15 cellular contexts compared by ENCODE assay signal in the genomic region with DNA sequence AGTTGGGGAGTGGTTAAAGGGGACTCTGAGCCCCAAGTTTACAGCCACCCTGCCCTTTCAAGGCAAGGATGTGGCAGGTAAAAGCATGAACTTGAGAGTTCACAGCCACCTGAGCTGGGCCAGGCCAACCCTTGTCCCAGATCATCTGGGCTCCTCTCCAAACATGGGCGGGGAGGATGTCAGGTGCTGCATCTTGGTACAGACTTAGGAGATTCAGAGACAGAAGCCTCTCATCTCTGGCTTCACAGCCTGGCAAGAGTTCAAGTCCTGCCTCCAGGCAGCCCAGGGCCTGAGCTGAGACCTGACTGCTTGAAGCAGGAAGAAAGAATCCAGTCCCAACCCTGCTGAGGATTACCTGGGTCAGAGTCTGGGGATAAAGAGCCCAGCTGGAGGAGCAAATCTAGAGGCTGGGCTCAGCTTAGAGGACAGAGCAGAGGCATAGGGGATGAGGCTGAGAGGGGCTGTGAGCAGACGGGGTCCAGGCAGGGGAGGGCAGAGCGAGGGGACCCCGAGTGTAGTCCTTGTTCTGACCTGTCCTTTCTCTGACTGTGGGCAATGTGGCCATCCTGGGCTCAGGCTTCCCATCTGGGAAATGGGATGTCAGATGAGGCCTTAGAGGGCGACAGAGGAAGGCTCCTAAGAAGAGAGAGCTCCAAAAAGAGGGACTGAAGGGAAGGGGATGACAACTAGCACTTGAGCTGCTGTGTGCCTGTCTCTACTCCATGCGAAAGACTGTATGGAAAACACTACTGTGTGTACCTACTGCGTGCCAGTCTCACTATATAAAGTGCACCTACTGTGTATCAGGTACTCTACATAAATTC. TPM values are rescaled to one million over a fixed set of nuclear protein-coding genes. Genes with fewer than 3 reads are reported as not detected.
DNase-seq lines count a peak whose midpoint lies in the region; ATAC-seq, FAIRE-seq and TF ChIP-seq lines count a peak whose summit lies in the region.
"Had no signal": no experiment of that assay in that cellular context is flagged by ENCODE, and none has a peak within 500 bp of the region (broad histone marks: within the 10 kb centered on the region; RNA-seq: fewer than 3 reads in every experiment).

No MANE protein-coding gene starts in this region.

- no peak for ATAC-seq in activated naive CD4-positive, alpha-beta T cell treated with anti-CD3 and anti-CD28 coated beads, Interleukin-2, amount 50 U/mL, for 72 hours
- ATAC-seq in pancreas (peak in 3 of 4 donors; percentile 7 to 40 (median 15)), HG03139 (IDR thresholded peaks at IDR 0.05; ENCODE audit: unreplicated experiment) (no peak), GM18907 (IDR thresholded peaks at IDR 0.05; ENCODE audit: unreplicated experiment) (no peak)

- peak; percentile 11 for DNase-seq in activated naive CD4-positive, alpha-beta T cell treated with anti-CD3 and anti-CD28 coated beads for 36 hours
- no peak for DNase-seq in activated naive CD4-positive, alpha-beta T cell treated with anti-CD3 and anti-CD28 coated beads, Interleukin-2, amount 50 U/mL, for 72 hours (ENCODE audit: low spot score in 2 of 2)
- DNase-seq in esophagus muscularis mucosa (ENCODE audit: extremely low spot score): peak; percentile 60
- DNase-seq in pancreas: peak in 1 of 6 donors; percentile 12
- DNase-seq in uterus: peak; percentile 28 to 45
- DNase-seq in NCI-H446 (lab: John Stamatoyannopoulos, UW): no peak
- DNase-seq: activated CD4-positive, alpha-beta T cell treated with anti-CD3 and anti-CD28 coated beads for 48 hours; NCI-H1105; NCI-H510A treated with DMSO at 0.1 percent for 48 hours had no signal

- H3K27ac Mint-ChIP-seq in activated naive CD4-positive, alpha-beta T cell treated with anti-CD3 and anti-CD28 coated beads for 36 hours: no peak overlapping the region
- no peak overlapping the region for H3K27ac Mint-ChIP-seq in activated naive CD4-positive, alpha-beta T cell treated with anti-CD3 and anti-CD28 coated beads, Interleukin-2, amount 50 U/mL, for 72 hours
- H3K27ac Mint-ChIP-seq: dendritic cell treated with granulocyte-macrophage colony-stimulating factor and Interleukin-4, amounts not matched to agents 40 ng/mL and 50 ng/mL, for 4 days had no signal

- TF ChIP-seq EP300 in esophagus muscularis mucosa (IDR thresholded peaks at IDR 0.05): no peak

- H3K36me3 Mint-ChIP-seq in activated naive CD4-positive, alpha-beta T cell treated with anti-CD3 and anti-CD28 coated beads for 36 hours (ENCODE audit: low read depth): no peaks in the 10 kb centered on the region
- H3K36me3 Mint-ChIP-seq in activated naive CD4-positive, alpha-beta T cell treated with anti-CD3 and anti-CD28 coated beads, Interleukin-2, amount 50 U/mL, for 72 hours: no peaks in the 10 kb centered on the region

- TF ChIP-seq POLR2A in esophagus muscularis mucosa (IDR thresholded peaks at IDR 0.05; ENCODE audit: low read depth): no peak
- TF ChIP-seq POLR2A in uterus (IDR thresholded peaks at IDR 0.05): no peak

- H3K36me3 ChIP-seq in esophagus muscularis mucosa (peaks cover 0 to 2% (median 0%) of the 10 kb centered on the region in 4 donors), pancreas (no peaks in the 10 kb centered on the region), uterus (no peaks in the 10 kb centered on the region)

- H3K27ac ChIP-seq in esophagus muscularis mucosa (replicated peaks in 1 of 4) (peak overlapping the region; percentile 75 to 86 (median 77)), pancreas (peak overlapping the region in 3 of 4 donors; percentile 16 to 68 (median 50)), uterus (peak overlapping the region; percentile 70 to 84)

- 75% methylated on average over 7 of the region's 7 CpGs for WGBS in esophagus muscularis mucosa
- 75 to 81% methylated on average over 7 of the region's 7 CpGs for WGBS in pancreas, 2 donors

- H3K9me3 ChIP-seq in esophagus muscularis mucosa (no peaks in the 10 kb centered on the region), pancreas (no peaks in the 10 kb centered on the region), uterus (no peaks in the 10 kb centered on the region)

- H3K4me1 ChIP-seq in esophagus muscularis mucosa: peaks cover 22 to 47% (median 27%) of the 10 kb centered on the region in 4 donors
- no peaks in the 10 kb centered on the region for H3K4me1 ChIP-seq in pancreas
- peaks cover 0 to 13% of the 10 kb centered on the region in 2 donors for H3K4me1 ChIP-seq in uterus

- FAIRE-seq in pancreas (lab: Jason Lieb, UNC): no peak

- H3K4me3 Mint-ChIP-seq in activated naive CD4-positive, alpha-beta T cell treated with anti-CD3 and anti-CD28 coated beads for 36 hours: no peak overlapping the region
- H3K4me3 Mint-ChIP-seq: dendritic cell treated with granulocyte-macrophage colony-stimulating factor and Interleukin-4, amounts not matched to agents 40 ng/mL and 50 ng/mL, for 4 days had no signal

- no peaks in the 10 kb centered on the region for H3K9me3 Mint-ChIP-seq in activated naive CD4-positive, alpha-beta T cell treated with anti-CD3 and anti-CD28 coated beads for 36 hours
- H3K9me3 Mint-ChIP-seq in activated naive CD4-positive, alpha-beta T cell treated with anti-CD3 and anti-CD28 coated beads, Interleukin-2, amount 50 U/mL, for 72 hours: no peaks in the 10 kb centered on the region
- H3K9me3 Mint-ChIP-seq: dendritic cell treated with granulocyte-macrophage colony-stimulating factor and Interleukin-4, amounts not matched to agents 40 ng/mL and 50 ng/mL, for 4 days had no signal

- peaks cover 5% of the 10 kb centered on the region for H3K4me1 Mint-ChIP-seq in activated naive CD4-positive, alpha-beta T cell treated with anti-CD3 and anti-CD28 coated beads for 36 hours (ENCODE audit: low read depth)

- H3K27me3 ChIP-seq in esophagus muscularis mucosa (no peaks in the 10 kb centered on the region), pancreas (no peaks in the 10 kb centered on the region), uterus (no peaks in the 10 kb centered on the region)

- no peaks in the 10 kb centered on the region for H3K27me3 Mint-ChIP-seq in activated naive CD4-positive, alpha-beta T cell treated with anti-CD3 and anti-CD28 coated beads for 36 hours (ENCODE audit: low read depth)

- no peak overlapping the region for H3K4me3 ChIP-seq in esophagus muscularis mucosa
- H3K4me3 ChIP-seq in pancreas: no peak overlapping the region
- H3K4me3 ChIP-seq in uterus: no peak overlapping the region
- H3K4me3 ChIP-seq: lung had no signal

- no peak for TF ChIP-seq CTCF in esophagus muscularis mucosa (IDR thresholded peaks at IDR 0.05)
- TF ChIP-seq CTCF in pancreas (IDR thresholded peaks at IDR 0.05): no peak
- TF ChIP-seq CTCF in uterus (IDR thresholded peaks at IDR 0.05): no peak

- intact Hi-C loops in activated naive CD4-positive, alpha-beta T cell treated with anti-CD3 and anti-CD28 coated beads for 36 hours (cut with micrococcal nuclease): no loop called here
- intact Hi-C loops in esophagus muscularis mucosa (cut with DNase I) (no loop called here), pancreas (cut with DNase I) (no loop called here), uterus (cut with DNase I; ENCODE audit: low total_unique reads) (no loop called here)

- CTCF ChIA-PET in activated naive CD4-positive, alpha-beta T cell treated with anti-CD3 and anti-CD28 coated beads for 36 hours (lab: Charles Lee): no interaction called here

RNA-seq across cellular contexts. Expression of a gene that starts 6.7 kb away (rescaled TPM):
- not detected for total RNA-seq in activated naive CD4-positive, alpha-beta T cell treated with anti-CD3 and anti-CD28 coated beads for 36 hours
- total RNA-seq in activated naive CD4-positive, alpha-beta T cell treated with anti-CD3 and anti-CD28 coated beads, Interleukin-2, amount 50 U/mL, for 72 hours: not detected
- total RNA-seq in esophagus muscularis mucosa (under 1 TPM in 1 of 4 donors, not detected in 3; 0.06 TPM), pancreas (not detected), uterus (not detected)
- polyA plus RNA-seq in pancreas: under 1 TPM in 1 of 2 donors, not detected in 1; 0.05 TPM
- total RNA-seq: A673, lung had no signal
- polyA plus RNA-seq: lung had no signal

RNA-seq across cellular contexts. Expression of a gene that starts 34.7 kb away (rescaled TPM):
- not detected for total RNA-seq in activated naive CD4-positive, alpha-beta T cell treated with anti-CD3 and anti-CD28 coated beads for 36 hours
- total RNA-seq in activated naive CD4-positive, alpha-beta T cell treated with anti-CD3 and anti-CD28 coated beads, Interleukin-2, amount 50 U/mL, for 72 hours: under 1 TPM in 1 of 2 donors, not detected in 1; 0.10 TPM
- total RNA-seq in esophagus muscularis mucosa (not detected), pancreas (under 1 TPM in 1 of 6 donors, not detected in 5; 0.03 TPM), uterus (not detected)
- polyA plus RNA-seq in pancreas: not detected
- total RNA-seq: A673, Daoy, lung had no signal
- polyA plus RNA-seq: lung had no signal

RNA-seq across cellular contexts. Expression of a gene that starts 43.0 kb away (rescaled TPM):
- total RNA-seq in activated naive CD4-positive, alpha-beta T cell treated with anti-CD3 and anti-CD28 coated beads for 36 hours: not detected
- total RNA-seq in activated naive CD4-positive, alpha-beta T cell treated with anti-CD3 and anti-CD28 coated beads, Interleukin-2, amount 50 U/mL, for 72 hours: not detected
- total RNA-seq in esophagus muscularis mucosa (not detected), pancreas (not detected), uterus (not detected)
- not detected for polyA plus RNA-seq in pancreas
- total RNA-seq: A673, Daoy, lung had no signal
- polyA plus RNA-seq: lung had no signal

RNA-seq across cellular contexts. Expression of a gene that starts 53.0 kb away (rescaled TPM):
- not detected for total RNA-seq in activated naive CD4-positive, alpha-beta T cell treated with anti-CD3 and anti-CD28 coated beads for 36 hours
- total RNA-seq in activated naive CD4-positive, alpha-beta T cell treated with anti-CD3 and anti-CD28 coated beads, Interleukin-2, amount 50 U/mL, for 72 hours: not detected
- total RNA-seq in esophagus muscularis mucosa (not detected), pancreas (not detected), uterus (not detected)
- polyA plus RNA-seq in pancreas: not detected
- total RNA-seq: A673, Daoy, lung had no signal
- polyA plus RNA-seq: lung had no signal

Comparison
In these comparisons a context has a peak if more than half of its experiments do, and no peak if none do; other contexts are left out.
1. DNase-seq: peak in activated naive CD4-positive, alpha-beta T cell treated with anti-CD3 and anti-CD28 coated beads for 36 hours (single experiment), esophagus muscularis mucosa (single experiment) and uterus (2 of 2); none in activated naive CD4-positive, alpha-beta T cell treated with anti-CD3 and anti-CD28 coated beads, Interleukin-2, amount 50 U/mL, for 72 hours (0 of 2) and NCI-H446 (0 of 2).
2. ATAC-seq: peak in pancreas (3 of 4); none in activated naive CD4-positive, alpha-beta T cell treated with anti-CD3 and anti-CD28 coated beads, Interleukin-2, amount 50 U/mL, for 72 hours (0 of 2), HG03139 (single experiment) and GM18907 (single experiment).
3. Peak in every context shown above with its lines, with median percentiles within 50 percentile points of each other: H3K27ac ChIP-seq.